Comparison of ENCODE assay signal across 15 cellular contexts in the genomic region with DNA sequence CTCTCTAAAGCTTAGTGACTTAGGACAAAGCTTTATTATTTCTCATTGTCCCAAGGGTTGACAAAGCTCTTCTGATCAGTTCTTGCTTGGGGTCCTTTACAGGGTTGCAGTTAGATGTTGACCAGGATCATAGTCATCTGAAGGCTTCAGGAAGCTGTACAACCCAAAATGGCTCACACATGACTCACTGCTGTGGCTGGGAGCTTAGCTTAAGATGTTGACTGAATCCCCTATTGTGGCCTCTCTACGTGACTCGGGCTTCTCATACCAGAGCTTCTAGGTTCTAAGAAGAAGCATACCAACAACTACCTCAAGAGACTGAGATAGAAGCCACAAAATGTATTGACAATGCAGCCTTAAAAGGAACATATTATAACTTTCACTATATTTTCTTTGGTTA.
DNase-seq lines count a peak whose midpoint lies in the region; ATAC-seq and TF ChIP-seq lines count a peak whose summit lies in the region.
"Had no signal": no experiment of that assay in that cellular context is flagged by ENCODE, and none has a peak within 500 bp of the region (broad histone marks: within the 10 kb centered on the region; RNA-seq: fewer than 3 reads in every experiment).

No MANE protein-coding gene starts in this region.

- H4K20me1 ChIP-seq in GM23248 (ENCODE audit: insufficient read depth) (no peaks in the 10 kb centered on the region), smooth muscle cell (ENCODE audit: low read depth) (no peaks in the 10 kb centered on the region)

- H2AFZ ChIP-seq in GM23248 (peak overlapping the region; percentile 75), smooth muscle cell (ENCODE audit: low read depth) (peak overlapping the region; percentile 11)

- H3F3A ChIP-seq in GM23248 (ENCODE audit: insufficient read depth) (peaks cover 21% of the 10 kb centered on the region), smooth muscle cell (ENCODE audit: low read depth) (no peaks in the 10 kb centered on the region)

- ATAC-seq in GM19023 (IDR thresholded peaks at IDR 0.05; ENCODE audit: unreplicated experiment): no peak

- H3K9me3 ChIP-seq in GM23248 (ENCODE audit: low read depth): no peaks in the 10 kb centered on the region
- no peaks in the 10 kb centered on the region for H3K9me3 ChIP-seq in smooth muscle cell (replicated peaks; ENCODE audit: low read depth)

- H3K27ac ChIP-seq in GM23248: peak overlapping the region; percentile 50
- H3K27ac ChIP-seq in smooth muscle cell (ENCODE audit: low read depth): peak overlapping the region; percentile 75
- H3K27ac ChIP-seq: WERI-Rb-1 had no signal

- no peak overlapping the region for H3K4me3 ChIP-seq in GM23248
- H3K4me3 ChIP-seq in fibroblast of villous mesenchyme (ENCODE audit: low read depth, low read length): no peak overlapping the region
- H3K4me3 ChIP-seq in smooth muscle cell: no peak overlapping the region

- in situ Hi-C loops in GM23248 (cut with MboI): no loop called here
- in situ Hi-C loops in SK-MEL-5 (cut with HindIII; ENCODE audit: low pct_unique_long_range_greater_than_20kb, low sequenced_read_pairs): no loop called here

- no peaks in the 10 kb centered on the region for H3K27me3 ChIP-seq in GM23248 (replicated peaks; ENCODE audit: insufficient read depth)
- no peaks in the 10 kb centered on the region for H3K27me3 ChIP-seq in smooth muscle cell (ENCODE audit: low read depth)

- H3K9ac ChIP-seq in GM23248 (no peak overlapping the region), smooth muscle cell (ENCODE audit: low read depth) (no peak overlapping the region)

- peaks cover 19% of the 10 kb centered on the region for H3K4me1 ChIP-seq in GM23248 (ENCODE audit: insufficient read depth)
- H3K4me1 ChIP-seq in smooth muscle cell (ENCODE audit: low read depth): no peaks in the 10 kb centered on the region

- no peaks in the 10 kb centered on the region for H3K36me3 ChIP-seq in GM23248 (ENCODE audit: low read depth)
- H3K36me3 ChIP-seq in smooth muscle cell (ENCODE audit: low read depth): no peaks in the 10 kb centered on the region
- H3K36me3 ChIP-seq: WERI-Rb-1 had no signal

- H3K9me2 ChIP-seq in GM23248 (ENCODE audit: insufficient read depth): no peaks in the 10 kb centered on the region; the same call in 1 of the 2 replicates

- peak overlapping the region; percentile 47 for H3K4me2 ChIP-seq in GM23248 (ENCODE audit: unreplicated experiment)
- peak overlapping the region; percentile 43 for H3K4me2 ChIP-seq in smooth muscle cell

- DNase-seq in GM23248 (peak; percentile 91), SK-MEL-5 (ENCODE audit: low read depth, low spot score) (peak; percentile 22), fibroblast of villous mesenchyme (ENCODE audit: low read depth) (peak; percentile 5), smooth muscle cell (lab: John Stamatoyannopoulos, UW; ENCODE audit: unreplicated experiment) (no peak), NCI-H774 (lab: John Stamatoyannopoulos, UW) (no peak)
- no peak for DNase-seq in stimulated activated CD8-positive, alpha-beta memory T cell treated with anti-CD3 and anti-CD28 coated beads, Interleukin-4, amount 100 ng/mL, for 48 hours
- DNase-seq: anterior cingulate cortex; CD8-positive, alpha-beta memory T cell; midbrain; NCI-H187 treated with DMSO at 0.1 percent for 48 hours; NCI-H524; nucleus accumbens; OCI-M1; WERI-Rb-1 had no signal

- WGBS in GM23248 (ENCODE audit: low coverage in 1 of 2, low lambda C conversion rate in 2 of 2, missing lambda C conversion rate in 2 of 2), 2 experiments: 5 to 6% methylated on average over 2 of the region's 2 CpGs
- WGBS in smooth muscle cell (ENCODE audit: low lambda C conversion rate): 36% methylated on average over 2 of the region's 2 CpGs

- H3K79me2 ChIP-seq in GM23248 (ENCODE audit: insufficient read depth) (no peaks in the 10 kb centered on the region), smooth muscle cell (ENCODE audit: low read depth) (no peaks in the 10 kb centered on the region)

- TF ChIP-seq CTCF in fibroblast of villous mesenchyme (IDR thresholded peaks at IDR 0.05; ENCODE audit: insufficient read depth, low read depth, low read length): no peak
- no peak for TF ChIP-seq CTCF in smooth muscle cell (IDR thresholded peaks at IDR 0.05; ENCODE audit: borderline replicate concordance, insufficient read depth, poor library complexity, severe bottlenecking)

Comparison
In these comparisons a context has a peak if more than half of its experiments do, and no peak if none do; other contexts are left out.
1. DNase-seq: peak in GM23248 (single experiment), SK-MEL-5 (single experiment) and fibroblast of villous mesenchyme (single experiment); none in smooth muscle cell (single experiment), NCI-H774 (single experiment) and stimulated activated CD8-positive, alpha-beta memory T cell treated with anti-CD3 and anti-CD28 coated beads, Interleukin-4, amount 100 ng/mL, for 48 hours (single experiment).